9 cellular contexts compared by ENCODE assay signal in the genomic region with DNA sequence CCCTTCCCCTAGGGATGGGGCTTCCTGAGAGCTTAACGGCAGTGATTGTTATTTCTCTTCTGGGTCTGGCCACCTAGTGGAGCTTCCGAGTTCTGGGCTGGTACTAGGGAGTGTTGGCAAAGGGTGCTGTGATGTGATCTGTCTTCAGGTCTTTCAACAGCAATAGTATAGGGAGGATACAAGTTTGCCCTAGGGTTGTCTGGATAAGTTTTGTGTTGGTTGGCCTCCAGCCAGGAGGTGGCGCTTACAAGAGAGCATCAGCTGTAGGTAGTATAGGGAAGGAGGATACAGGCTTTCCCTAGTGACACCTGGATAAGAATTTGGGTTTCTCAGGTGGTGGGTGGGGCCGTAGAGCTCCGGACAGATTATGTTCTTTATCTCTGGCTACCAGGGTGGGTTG. TPM values are rescaled to one million over a fixed set of nuclear protein-coding genes. Genes with fewer than 3 reads are reported as not detected.
DNase-seq lines count a peak whose midpoint lies in the region; ATAC-seq and TF ChIP-seq lines count a peak whose summit lies in the region.
"Had no signal": no experiment of that assay in that cellular context is flagged by ENCODE, and none has a peak within 500 bp of the region (broad histone marks: within the 10 kb centered on the region; RNA-seq: fewer than 3 reads in every experiment).

No MANE protein-coding gene starts in this region.

- peak; percentile 85 for ATAC-seq in GM18517 (IDR thresholded peaks at IDR 0.05; ENCODE audit: unreplicated experiment)
- peak; percentile 90 for ATAC-seq in HCT116
- ATAC-seq: activated T-cell treated with anti-CD3 and anti-CD28 coated beads, Interleukin-2, amount 50 U/mL, for 72 hours had no signal

- H3K27me3 Mint-ChIP-seq in activated naive CD4-positive, alpha-beta T cell treated with anti-CD3 and anti-CD28 coated beads, Interleukin-2, amount 10 ng/mL, durations not matched to agents 7 days and 5 days, result peaks cover 16% of the 10 kb centered on the region

- no peaks in the 10 kb centered on the region for H3K36me3 Mint-ChIP-seq in activated naive CD4-positive, alpha-beta T cell treated with anti-CD3 and anti-CD28 coated beads, Interleukin-2, amount 10 ng/mL, durations not matched to agents 7 days and 5 days

- peak overlapping the region; percentile 11 for H2AFZ ChIP-seq in HCT116 (ENCODE audit: low read depth, low read length, poor library complexity, severe bottlenecking)

- no peak overlapping the region for H3K27ac Mint-ChIP-seq in activated naive CD4-positive, alpha-beta T cell treated with anti-CD3 and anti-CD28 coated beads, Interleukin-2, amount 10 ng/mL, durations not matched to agents 7 days and 5 days
- H3K27ac Mint-ChIP-seq: activated T-cell treated with anti-CD3 and anti-CD28 coated beads, Interleukin-2, amount 50 U/mL, for 72 hours had no signal

- peaks cover 3% of the 10 kb centered on the region for H3K9me3 Mint-ChIP-seq in activated naive CD4-positive, alpha-beta T cell treated with anti-CD3 and anti-CD28 coated beads, Interleukin-2, amount 10 ng/mL, durations not matched to agents 7 days and 5 days

- H3K9me2 ChIP-seq in HCT116 (ENCODE audit: insufficient read depth), result no peaks in the 10 kb centered on the region

- no peak overlapping the region for H3K4me2 ChIP-seq in HCT116 (ENCODE audit: low read length)

- H3K4me3 Mint-ChIP-seq in activated naive CD4-positive, alpha-beta T cell treated with anti-CD3 and anti-CD28 coated beads, Interleukin-2, amount 10 ng/mL, durations not matched to agents 7 days and 5 days, result no peak overlapping the region
- H3K4me3 Mint-ChIP-seq: activated T-cell treated with anti-CD3 and anti-CD28 coated beads, Interleukin-2, amount 50 U/mL, for 72 hours had no signal

- RAD21 ChIA-PET in HCT116 (lab: Charles Lee; ENCODE audit: low non-redundant PET in 1 of 2, low total read pairs in 2 of 2, uncharacterized antibody in 2 of 2, unreplicated experiment in 2 of 2), result no interaction called here

- H3K4me1 Mint-ChIP-seq in activated naive CD4-positive, alpha-beta T cell treated with anti-CD3 and anti-CD28 coated beads, Interleukin-2, amount 10 ng/mL, durations not matched to agents 7 days and 5 days, result no peaks in the 10 kb centered on the region

- H3K4me3 ChIP-seq in HCT116 (replicated peaks in 1 of 2; ENCODE audit: low read depth in 1 of 2, low read length in 2 of 2), result no peak overlapping the region

- TF ChIP-seq RAD21 in HCT116 (IDR thresholded peaks at IDR 0.05; ENCODE audit: low read depth), result no peak

- no peaks in the 10 kb centered on the region for H3K79me2 ChIP-seq in HCT116 (ENCODE audit: insufficient read depth, low read length)

- no peak overlapping the region for H3K9ac ChIP-seq in HCT116 (ENCODE audit: low read length)

- no peak overlapping the region for H3K27ac ChIP-seq in HCT116 (ENCODE audit: low read depth, low read length)

- intact Hi-C loops in HCT116 (cut with micrococcal nuclease), result no loop called here

- no peak for TF ChIP-seq POLR2A in HCT116 (IDR thresholded peaks at IDR 0.05; ENCODE audit: borderline replicate concordance, extremely low read depth, insufficient read depth, insufficient read length)

- no peaks in the 10 kb centered on the region for H3K27me3 ChIP-seq in HCT116 (ENCODE audit: insufficient read depth, low read length)

- no TSS peak for BruUV-seq in HCT116 (replicated peaks; lab: Mats Ljungman, UMichigan)

- H3K9me3 ChIP-seq in HCT116 (ENCODE audit: control insufficient read depth in 1 of 2, insufficient read depth in 1 of 2, low read depth in 1 of 2, low read length in 2 of 2), result no peaks in the 10 kb centered on the region

- no peaks in the 10 kb centered on the region for H4K20me1 ChIP-seq in HCT116 (ENCODE audit: insufficient read depth)

- CTCF ChIA-PET in HCT116 (lab: Charles Lee), result interaction anchor here (1.4 to 4.0 kb wide), 3 partner anchors 10 to 201 kb away, joined by 3 to 24 read pairs (median 4); no protein-coding TSS in a partner anchor
- CTCF ChIA-PET in activated naive CD4-positive, alpha-beta T cell treated with anti-CD3 and anti-CD28 coated beads, Interleukin-2, amount 10 ng/mL, durations not matched to agents 7 days and 5 days (lab: Charles Lee), result interaction anchor here (1.0 to 1.8 kb wide), 3 partner anchors 8 to 15 kb away, joined by 3 to 17 read pairs (median 4); no protein-coding TSS in a partner anchor

- DNase-seq in HCT116 (ENCODE audit: low read depth, low spot score) (no peak), NAMALWA (ENCODE audit: low spot score) (peak; percentile 17), lung microvascular endothelial cell (ENCODE audit: low read depth in 2 of 2) (peak; percentile 5 to 18), NCI-H1092 (lab: John Stamatoyannopoulos, UW) (no peak), HuH-7.5 (ENCODE audit: low spot score) (no peak)
- no peak for DNase-seq in activated naive CD4-positive, alpha-beta T cell treated with anti-CD3 and anti-CD28 coated beads, Interleukin-2, amount 10 ng/mL, durations not matched to agents 7 days and 5 days
- no peak for DNase-seq in activated CD8-positive, alpha-beta memory T cell treated with anti-CD3 and anti-CD28 coated beads, Interleukin-2, amount 50 U/mL, for 48 hours

- H3K36me3 ChIP-seq in HCT116 (ENCODE audit: control insufficient read depth in 1 of 2, insufficient read depth in 2 of 2, low read length in 2 of 2), result no peaks in the 10 kb centered on the region

- H3K4me1 ChIP-seq in HCT116 (ENCODE audit: control insufficient read depth in 1 of 2, insufficient read depth in 2 of 2, low read length in 2 of 2), result no peaks in the 10 kb centered on the region

- TF ChIP-seq CTCF in HCT116 (IDR thresholded peaks at IDR 0.05 in 2 of 3, conservative IDR thresholded peaks at IDR 0.05 in 1 of 3; ENCODE audit: borderline replicate concordance in 1 of 3, insufficient read depth in 1 of 3, low read depth in 2 of 3, low read length in 2 of 3), result peak in 2 of 3 experiments; percentile 43 to 54; a peak in 4 of 6 replicates

- POLR2A ChIA-PET in HCT116 (lab: Charles Lee), result no interaction called here

TF ChIP-seq in HCT116, 20 proteins besides CTCF, POLR2A, EP300 and RAD21:
- TF ChIP-seq, protein P1, sequence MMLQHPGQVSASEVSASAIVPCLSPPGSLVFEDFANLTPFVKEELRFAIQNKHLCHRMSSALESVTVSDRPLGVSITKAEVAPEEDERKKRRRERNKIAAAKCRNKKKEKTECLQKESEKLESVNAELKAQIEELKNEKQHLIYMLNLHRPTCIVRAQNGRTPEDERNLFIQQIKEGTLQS (IDR thresholded peaks at IDR 0.05), result no peak
- TF ChIP-seq CBX3 (IDR thresholded peaks at IDR 0.05; ENCODE audit: low read depth), result peak; percentile 22; the same call in 1 of the 2 replicates

RNA-seq across cellular contexts. Expression of a gene that starts 19.2 kb away (rescaled TPM):
- total RNA-seq in HCT116 (2021; ENCODE audit: unreplicated experiment) (353 TPM), lung microvascular endothelial cell (15.7 and 16.9 TPM in 2 replicates)
- 117 and 129 TPM in 2 replicates for polyA plus RNA-seq in HCT116 (2012)

Comparison
In these comparisons a context has a peak if more than half of its experiments do, and no peak if none do; other contexts are left out.
1. DNase-seq: peak in NAMALWA (single experiment) and lung microvascular endothelial cell (2 of 2); none in HCT116 (single experiment), NCI-H1092 (single experiment), activated naive CD4-positive, alpha-beta T cell treated with anti-CD3 and anti-CD28 coated beads, Interleukin-2, amount 10 ng/mL, durations not matched to agents 7 days and 5 days (single experiment), activated CD8-positive, alpha-beta memory T cell treated with anti-CD3 and anti-CD28 coated beads, Interleukin-2, amount 50 U/mL, for 48 hours (single experiment) and HuH-7.5 (single experiment).
2. RNA of a gene that starts 19.2 kb away (total RNA-seq): 353 TPM in HCT116 (single experiment); 15.7 to 16.9 TPM in lung microvascular endothelial cell; every median in the first group is over 10 times any median in the second.